Comparison of ENCODE assay signal across 19 cellular contexts in genomic region chr5:18329346-18329745, GRCh38.
A peak's percentile ranks its signal among the peaks of the same experiment; 100 is the strongest.
DNase-seq lines count a peak whose midpoint lies in the region; ATAC-seq and TF ChIP-seq lines count a peak whose summit lies in the region.
"Had no signal": no experiment of that assay in that cellular context is flagged by ENCODE, and none has a peak within 500 bp of the region (broad histone marks: within the 10 kb centered on the region; RNA-seq: fewer than 3 reads in every experiment).

No MANE protein-coding gene starts in this region.

- H3K4me3 ChIP-seq in brain microvascular endothelial cell (ENCODE audit: low read depth, low read length) (no peak overlapping the region), retinal pigment epithelial cell (ENCODE audit: low read length) (no peak overlapping the region), transverse colon (no peak overlapping the region)
- H3K4me3 ChIP-seq: breast epithelium, HAP-1, skin epidermis had no signal

- H3K27ac ChIP-seq in brain microvascular endothelial cell, result no peak overlapping the region
- no peak overlapping the region for H3K27ac ChIP-seq in transverse colon
- H3K27ac ChIP-seq: breast epithelium, skin epidermis had no signal

- H3K36me3 ChIP-seq in brain microvascular endothelial cell (replicated peaks), result no peaks in the 10 kb centered on the region
- H3K36me3 ChIP-seq in transverse colon, result no peaks in the 10 kb centered on the region
- H3K36me3 ChIP-seq: breast epithelium, HAP-1 had no signal

- ATAC-seq in HG03159 (IDR thresholded peaks at IDR 0.05; ENCODE audit: unreplicated experiment), result no peak
- ATAC-seq: activated naive CD4-positive, alpha-beta T cell treated with anti-CD3 and anti-CD28 coated beads, Interleukin-2, amount 50 U/mL, for 72 hours; naive thymus-derived CD8-positive, alpha-beta T cell had no signal

- in situ Hi-C loops in brain microvascular endothelial cell (cut with HindIII; ENCODE audit: low pct_ligation_motif_present, low sequenced_read_pairs) (no loop called here), transverse colon (cut with MboI; ENCODE audit: low pct_ligation_motif_present in 1 of 4, low pct_unique_long_range_greater_than_20kb in 1 of 4, low sequenced_read_pairs in 3 of 4) (no loop called here)

- no peak for TF ChIP-seq EP300 in transverse colon (IDR thresholded peaks at IDR 0.05; ENCODE audit: low read depth)

- H3K27me3 ChIP-seq in brain microvascular endothelial cell (replicated peaks), result no peaks in the 10 kb centered on the region
- H3K27me3 ChIP-seq in transverse colon, result no peaks in the 10 kb centered on the region
- H3K27me3 ChIP-seq: breast epithelium had no signal

- intact Hi-C loops in transverse colon (cut with DNase I; ENCODE audit: low total_unique reads), result no loop called here

- H3K4me1 ChIP-seq in transverse colon, result no peaks in the 10 kb centered on the region
- H3K4me1 ChIP-seq: breast epithelium, HAP-1 had no signal

- DNase-seq in HT1080 (ENCODE audit: low read depth) (peak; percentile 25), brain microvascular endothelial cell (peak; percentile 44), left kidney (ENCODE audit: low read depth, low spot score) (peak; percentile 65), retinal pigment epithelial cell (ENCODE audit: low read depth) (peak; percentile 35), mucosa of gallbladder (ENCODE audit: low spot score) (no peak), transverse colon (no peak)
- DNase-seq in activated naive CD4-positive, alpha-beta T cell treated with Interleukin-2 at 50 U/mL for 16 hours, result no peak
- DNase-seq: activated CD4-positive, alpha-beta T cell treated with anti-CD3 and anti-CD28 coated beads for 1 hour; CD4-positive, alpha-beta memory T cell; naive thymus-derived CD8-positive, alpha-beta T cell; NCI-H1092; NCI-H2029 treated with DMSO at 0.1 percent for 48 hours; NCI-H524; stimulated activated CD4-positive, alpha-beta T cell treated with anti-CD3 and anti-CD28 coated beads, Interleukin-4, amount 100 ng/mL, for 1 hour had no signal

- TF ChIP-seq POLR2A in transverse colon (IDR thresholded peaks at IDR 0.05), result no peak

- no peak for TF ChIP-seq CTCF in brain microvascular endothelial cell (IDR thresholded peaks at IDR 0.05; ENCODE audit: low read depth, low read length, missing control alignments)
- TF ChIP-seq CTCF in retinal pigment epithelial cell (conservative IDR thresholded peaks at IDR 0.05; ENCODE audit: low read depth, low read length), result no peak
- TF ChIP-seq CTCF in transverse colon (IDR thresholded peaks at IDR 0.05), result no peak

- no peaks in the 10 kb centered on the region for H3K9me3 ChIP-seq in transverse colon
- H3K9me3 ChIP-seq: HAP-1 had no signal

Comparison
In these comparisons a context has a peak if more than half of its experiments do, and no peak if none do; other contexts are left out.
1. DNase-seq: peak in HT1080 (single experiment), brain microvascular endothelial cell (single experiment), left kidney (single experiment) and retinal pigment epithelial cell (single experiment); none in mucosa of gallbladder (single experiment), activated naive CD4-positive, alpha-beta T cell treated with Interleukin-2 at 50 U/mL for 16 hours (single experiment) and transverse colon (single experiment).